Comparison of ENCODE assay signal across 19 cellular contexts in the genomic region with DNA sequence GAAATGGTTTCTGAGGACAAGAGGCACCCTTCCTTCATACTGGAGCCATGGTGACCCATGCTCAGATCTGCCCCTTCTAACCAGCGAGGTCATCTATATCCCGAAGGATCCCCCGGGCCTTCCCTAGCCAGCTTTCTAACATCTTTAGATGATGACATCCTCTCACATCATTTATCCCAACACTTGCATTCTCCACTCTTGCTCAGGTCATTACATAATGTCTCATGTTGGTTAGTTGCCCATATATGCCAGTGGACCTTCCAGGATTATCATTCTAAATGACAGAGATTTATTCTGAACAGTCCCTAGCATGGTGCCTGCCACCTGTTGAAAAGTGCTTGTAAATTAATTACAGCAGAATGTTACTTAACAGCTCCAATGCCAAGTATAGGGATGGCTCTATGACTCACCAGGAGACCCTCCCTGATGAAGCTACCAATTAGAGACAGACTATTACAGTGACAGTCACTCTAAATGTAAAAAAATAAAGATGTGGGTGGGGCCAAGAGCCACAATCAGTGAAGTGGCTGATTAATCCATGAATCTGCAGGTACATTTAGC.
"Had no signal": no experiment of that assay in that cellular context is flagged by ENCODE, and none has a peak within 500 bp of the region (broad histone marks: within the 10 kb centered on the region; RNA-seq: fewer than 3 reads in every experiment).

No MANE protein-coding gene starts in this region.

- H3K27me3 Mint-ChIP-seq: activated naive CD8-positive, alpha-beta T cell treated with anti-CD3 and anti-CD28 coated beads for 36 hours; dendritic cell treated with granulocyte-macrophage colony-stimulating factor and Interleukin-4, amounts not matched to agents 40 ng/mL and 50 ng/mL, for 4 days; stimulated activated naive CD8-positive, alpha-beta T cell treated with anti-CD3 and anti-CD28 coated beads, Interleukin-15, amount 100 ng/mL, for 72 hours had no signal

- H3K27ac Mint-ChIP-seq: activated B cell treated with CpG ODN at 0.5 μM for 24 hours; activated CD4-positive, alpha-beta memory T cell treated with anti-CD3 and anti-CD28 coated beads, Interleukin-2, amount 10 ng/mL, durations not matched to agents 7 days and 5 days; activated CD8-positive, alpha-beta memory T cell treated with anti-CD3 and anti-CD28 coated beads, Interleukin-2, amount 10 ng/mL, durations not matched to agents 7 days and 5 days; activated naive CD8-positive, alpha-beta T cell treated with anti-CD3 and anti-CD28 coated beads for 36 hours; dendritic cell treated with granulocyte-macrophage colony-stimulating factor and Interleukin-4, amounts not matched to agents 40 ng/mL and 50 ng/mL, for 4 days; nephron progenitor cell; stimulated activated naive CD8-positive, alpha-beta T cell treated with anti-CD3 and anti-CD28 coated beads, Interleukin-15, amount 100 ng/mL, for 72 hours; T-helper 2 cell treated with Interferon-gamma antibody and Interleukin-4, amounts not matched to agents 5 μg/mL and 100 μg/mL, for 36 hours had no signal

- H3K4me3 Mint-ChIP-seq: activated B cell treated with CpG ODN at 0.5 μM for 24 hours; activated CD4-positive, alpha-beta memory T cell treated with anti-CD3 and anti-CD28 coated beads, Interleukin-2, amount 10 ng/mL, durations not matched to agents 7 days and 5 days; activated CD8-positive, alpha-beta memory T cell treated with anti-CD3 and anti-CD28 coated beads, Interleukin-2, amount 10 ng/mL, durations not matched to agents 7 days and 5 days; activated naive CD8-positive, alpha-beta T cell treated with anti-CD3 and anti-CD28 coated beads for 36 hours; dendritic cell treated with granulocyte-macrophage colony-stimulating factor and Interleukin-4, amounts not matched to agents 40 ng/mL and 50 ng/mL, for 4 days; nephron progenitor cell; stimulated activated naive CD8-positive, alpha-beta T cell treated with anti-CD3 and anti-CD28 coated beads, Interleukin-15, amount 100 ng/mL, for 72 hours; T-helper 2 cell treated with Interferon-gamma antibody and Interleukin-4, amounts not matched to agents 5 μg/mL and 100 μg/mL, for 36 hours had no signal

- H3K9me3 Mint-ChIP-seq: activated B cell treated with CpG ODN at 0.5 μM for 24 hours; activated CD4-positive, alpha-beta memory T cell treated with anti-CD3 and anti-CD28 coated beads, Interleukin-2, amount 10 ng/mL, durations not matched to agents 7 days and 5 days; activated naive CD8-positive, alpha-beta T cell treated with anti-CD3 and anti-CD28 coated beads for 36 hours; dendritic cell treated with granulocyte-macrophage colony-stimulating factor and Interleukin-4, amounts not matched to agents 40 ng/mL and 50 ng/mL, for 4 days; nephron progenitor cell; stimulated activated naive CD8-positive, alpha-beta T cell treated with anti-CD3 and anti-CD28 coated beads, Interleukin-15, amount 100 ng/mL, for 72 hours; T-helper 2 cell treated with Interferon-gamma antibody and Interleukin-4, amounts not matched to agents 5 μg/mL and 100 μg/mL, for 36 hours had no signal

- DNase-seq: activated B cell treated with CpG ODN at 0.5 μM for 24 hours; activated CD4-positive, alpha-beta memory T cell treated with anti-CD3 and anti-CD28 coated beads, Interleukin-2, amount 10 ng/mL, durations not matched to agents 7 days and 5 days; activated CD4-positive, alpha-beta T cell treated with anti-CD3 and anti-CD28 coated beads for 4 hours; activated CD8-positive, alpha-beta memory T cell treated with anti-CD3 and anti-CD28 coated beads, Interleukin-2, amount 10 ng/mL, durations not matched to agents 7 days and 5 days; activated naive CD4-positive, alpha-beta T cell; activated naive CD8-positive, alpha-beta T cell treated with anti-CD3 and anti-CD28 coated beads for 36 hours; amniotic stem cell; effector CD8-positive, alpha-beta T cell; hippocampal formation; islet precursor cell; midbrain; nephron progenitor cell; nucleus accumbens; stimulated activated CD4-positive, alpha-beta T cell treated with anti-CD3 and anti-CD28 coated beads, Interleukin-15, amount 100 ng/mL, for 24 hours; stimulated activated CD4-positive, alpha-beta T cell treated with anti-CD3 and anti-CD28 coated beads, Interleukin-2, amount 100 ng/mL, for 48 hours; stimulated activated naive CD8-positive, alpha-beta T cell treated with anti-CD3 and anti-CD28 coated beads, Interleukin-15, amount 100 ng/mL, for 72 hours; trophoblast cell had no signal

- ATAC-seq: activated CD8-positive, alpha-beta memory T cell treated with anti-CD3 and anti-CD28 coated beads, Interleukin-2, amount 10 ng/mL, durations not matched to agents 7 days and 5 days; stimulated activated naive CD8-positive, alpha-beta T cell treated with anti-CD3 and anti-CD28 coated beads, Interleukin-15, amount 100 ng/mL, for 72 hours had no signal

- H3K36me3 Mint-ChIP-seq: activated CD8-positive, alpha-beta memory T cell treated with anti-CD3 and anti-CD28 coated beads, Interleukin-2, amount 10 ng/mL, durations not matched to agents 7 days and 5 days; activated naive CD8-positive, alpha-beta T cell treated with anti-CD3 and anti-CD28 coated beads for 36 hours had no signal

- H3K4me1 Mint-ChIP-seq: activated B cell treated with CpG ODN at 0.5 μM for 24 hours; activated CD4-positive, alpha-beta memory T cell treated with anti-CD3 and anti-CD28 coated beads, Interleukin-2, amount 10 ng/mL, durations not matched to agents 7 days and 5 days; activated CD8-positive, alpha-beta memory T cell treated with anti-CD3 and anti-CD28 coated beads, Interleukin-2, amount 10 ng/mL, durations not matched to agents 7 days and 5 days; activated naive CD8-positive, alpha-beta T cell treated with anti-CD3 and anti-CD28 coated beads for 36 hours; stimulated activated naive CD8-positive, alpha-beta T cell treated with anti-CD3 and anti-CD28 coated beads, Interleukin-15, amount 100 ng/mL, for 72 hours had no signal
